In the genomic region with DNA sequence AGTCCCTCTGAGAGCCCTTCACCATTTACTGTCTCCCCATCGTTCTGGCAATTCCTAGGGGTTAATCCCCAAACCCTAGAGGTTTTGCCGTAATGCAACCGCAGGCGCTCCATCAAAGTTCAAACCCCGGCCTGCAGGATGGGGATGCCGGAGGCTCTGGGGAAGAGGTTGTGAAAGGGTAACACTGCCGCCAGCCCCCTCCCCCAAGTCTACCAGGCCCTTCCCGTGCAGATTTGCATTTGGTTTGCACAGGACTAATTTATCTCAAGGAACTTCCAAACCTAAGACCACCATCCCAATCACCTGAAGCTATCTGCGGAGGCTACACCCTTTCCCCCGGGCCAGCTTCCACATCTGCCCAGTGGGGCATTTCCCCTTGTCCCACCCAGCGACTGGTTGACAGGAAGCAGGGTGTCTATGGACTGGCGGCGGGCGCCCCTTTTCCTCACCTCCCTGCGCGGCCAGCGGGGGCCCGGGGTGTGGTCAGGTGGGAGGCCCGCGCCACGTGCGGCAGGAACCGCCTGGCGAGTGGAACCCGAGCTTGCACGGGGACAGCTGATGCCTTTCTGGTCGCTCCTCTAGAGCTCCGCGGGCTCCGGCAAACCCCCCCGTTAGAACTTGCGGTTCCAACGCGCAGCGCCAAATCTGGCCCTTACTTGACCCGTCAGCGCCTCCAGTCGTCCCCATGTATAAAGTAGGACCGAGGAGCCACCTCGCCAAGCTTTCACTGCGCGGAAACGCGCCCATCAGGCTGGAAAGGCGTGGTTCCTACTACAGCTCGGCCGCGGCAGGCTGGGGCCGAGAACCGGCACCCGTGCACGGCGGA, we compare ENCODE assay signal across 8 cellular contexts. TPM values are rescaled to one million over a fixed set of nuclear protein-coding genes. Genes with fewer than 3 reads are reported as not detected.
DNase-seq lines count a peak whose midpoint lies in the region; ATAC-seq, FAIRE-seq and TF ChIP-seq lines count a peak whose summit lies in the region.

No MANE protein-coding gene starts in this region.

- intact Hi-C loops in gastrocnemius medialis (cut with DNase I; ENCODE audit: low total_unique reads), result loop anchor here (2.0 kb wide), 1 partner anchor 30 kb away; no protein-coding TSS in a partner anchor

- DNase-seq in GM12891 (ENCODE audit: insufficient read length, low spot score), result no peak
- DNase-seq in RPMI8226, result peak; percentile 70
- DNase-seq in fibroblast of villous mesenchyme (ENCODE audit: low read depth), result peak; percentile 39
- DNase-seq in gastrocnemius medialis, result peak in 1 of 2 donors; percentile 56
- DNase-seq in NCI-H345 treated with DMSO at 0.1 percent for 48 hours (lab: John Stamatoyannopoulos, UW; ENCODE audit: unreplicated experiment), result no peak
- DNase-seq in mucosa of gallbladder (ENCODE audit: low spot score), result no peak
- DNase-seq in occipital lobe (lab: John Stamatoyannopoulos, UW), result no peak
- DNase-seq in C1 segment of cervical spinal cord (lab: John Stamatoyannopoulos, UW), result no peak

- peak overlapping the region; percentile 46 to 63 (median 48) for H3K27ac ChIP-seq in gastrocnemius medialis

- peaks cover 0 to 32% of the 10 kb centered on the region in 2 donors for H3K36me3 ChIP-seq in gastrocnemius medialis

- no peaks in the 10 kb centered on the region for H3K27me3 ChIP-seq in gastrocnemius medialis

- H3K4me1 ChIP-seq in gastrocnemius medialis, result peaks cover 12 to 15% of the 10 kb centered on the region in 2 donors

- in situ Hi-C loops in gastrocnemius medialis (cut with MboI; ENCODE audit: low sequenced_read_pairs in 4 of 4), result no loop called here

- peak overlapping the region; percentile 42 for H3K4me3 ChIP-seq in fibroblast of villous mesenchyme (ENCODE audit: low read depth, low read length)
- peak overlapping the region; percentile 4 to 19 (median 14) for H3K4me3 ChIP-seq in gastrocnemius medialis

- TF ChIP-seq CTCF in fibroblast of villous mesenchyme (IDR thresholded peaks at IDR 0.05; ENCODE audit: insufficient read depth, low read depth, low read length), result no peak
- TF ChIP-seq CTCF in gastrocnemius medialis (IDR thresholded peaks at IDR 0.05 in 4 of 5, conservative IDR thresholded peaks at IDR 0.05 in 1 of 5), result no peak

- ATAC-seq in gastrocnemius medialis, result peak; percentile 39 to 40

- peak; percentile 72 for FAIRE-seq in GM12891 (lab: Jason Lieb, UNC)

- TF ChIP-seq POLR2A in GM12891 (IDR thresholded peaks at IDR 0.05; ENCODE audit: low read depth, low read length), result no peak
- TF ChIP-seq POLR2A in gastrocnemius medialis (IDR thresholded peaks at IDR 0.05), result no peak

- no peaks in the 10 kb centered on the region for H3K9me3 ChIP-seq in gastrocnemius medialis

TF ChIP-seq in GM12891, 5 proteins besides CTCF, POLR2A, EP300 and RAD21:
- TF ChIP-seq POLR2AphosphoS5 (IDR thresholded peaks at IDR 0.05; ENCODE audit: low read depth, low read length) (no peak), PAX5 (IDR thresholded peaks at IDR 0.05; ENCODE audit: insufficient read depth, low read length, severe bottlenecking) (no peak), TAF1 (IDR thresholded peaks at IDR 0.05; ENCODE audit: low read depth, low read length) (no peak), POU2F2 (IDR thresholded peaks at IDR 0.05; ENCODE audit: low read depth, low read length) (no peak), SPI1 (IDR thresholded peaks at IDR 0.05; ENCODE audit: low read depth, low read length) (no peak)

RNA-seq across cellular contexts. Expression of gene SLC4A11, which starts 9.4 kb away (rescaled TPM):
- 0.41 TPM for polyA plus RNA-seq in GM12891 (2012; ENCODE audit: low read depth, missing spikeins)
- total RNA-seq in fibroblast of villous mesenchyme (1.6 and 1.7 TPM in 2 replicates), gastrocnemius medialis (1 to 10 TPM; 2.0 to 3.3 (median 2.3) TPM), mucosa of gallbladder (4.8 TPM), occipital lobe (not detected)

RNA-seq across cellular contexts. Expression of gene ITPA, which starts 39.1 kb away (rescaled TPM):
- 62.5 TPM for polyA plus RNA-seq in GM12891 (2012; ENCODE audit: low read depth, missing spikeins)
- total RNA-seq in fibroblast of villous mesenchyme, result 29.8 and 40.3 TPM in 2 replicates
- total RNA-seq in gastrocnemius medialis, result 10 to 100 TPM; 27.2 to 59.5 (median 34.0) TPM
- 44.4 TPM for total RNA-seq in mucosa of gallbladder
- total RNA-seq in occipital lobe, result 36.3 TPM

RNA-seq across cellular contexts. Expression of gene DDRGK1, which starts 43.9 kb away (rescaled TPM):
- polyA plus RNA-seq in GM12891 (2012; ENCODE audit: low read depth, missing spikeins), result 29.7 TPM
- total RNA-seq in fibroblast of villous mesenchyme, result 19.0 and 21.6 TPM in 2 replicates
- total RNA-seq in gastrocnemius medialis, result 10 to 100 TPM; 55.2 to 75.7 (median 64.7) TPM
- total RNA-seq in mucosa of gallbladder, result 139 TPM
- total RNA-seq in occipital lobe, result 22.6 TPM

Comparison
In these comparisons a context has a peak if more than half of its experiments do, and no peak if none do; other contexts are left out.
1. DNase-seq: peak in RPMI8226 (single experiment) and fibroblast of villous mesenchyme (single experiment); none in GM12891 (single experiment), NCI-H345 treated with DMSO at 0.1 percent for 48 hours (single experiment), mucosa of gallbladder (single experiment), occipital lobe (single experiment) and C1 segment of cervical spinal cord (0 of 14).